ENCODE assay signal across 17 cellular contexts in the genomic region with DNA sequence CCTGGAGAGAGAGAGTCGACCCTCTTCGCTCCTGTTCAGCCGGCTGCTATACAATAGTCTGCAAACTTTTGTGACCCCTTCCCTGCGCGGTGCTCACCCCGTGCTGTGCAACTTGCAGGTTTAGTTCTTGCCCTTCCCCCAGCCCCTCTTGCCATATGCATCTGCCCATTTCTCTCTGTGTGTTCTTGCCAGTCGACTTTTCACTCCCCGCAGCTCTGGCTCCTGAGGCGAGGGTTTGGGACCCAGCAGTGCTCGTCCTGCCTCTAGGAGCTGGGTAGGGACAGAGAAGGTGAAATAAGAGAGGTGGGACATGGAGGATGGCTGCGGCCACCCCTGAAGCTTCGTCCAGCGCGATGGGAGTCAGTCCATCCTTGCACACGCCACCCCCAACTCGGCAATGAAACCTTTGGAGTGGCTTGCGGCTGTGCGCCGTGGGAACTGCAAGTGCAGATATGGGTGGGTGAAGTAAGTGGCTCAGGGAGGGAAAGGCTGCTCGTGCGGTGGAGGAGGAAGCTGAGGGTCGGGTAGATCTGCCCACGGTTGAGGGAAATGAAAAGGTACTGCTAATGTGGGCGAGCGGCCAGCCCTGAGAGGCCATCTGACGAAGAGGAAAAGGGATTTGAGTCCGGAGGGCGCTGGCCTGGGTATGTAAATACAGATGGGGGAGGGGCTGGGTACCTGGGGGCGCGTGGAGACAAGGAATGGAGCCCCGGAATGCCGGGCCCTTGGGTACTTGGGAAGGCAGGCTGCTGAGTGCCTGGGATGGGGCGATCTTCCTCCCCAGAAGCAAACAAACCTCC. TPM values are rescaled to one million over a fixed set of nuclear protein-coding genes. Genes with fewer than 3 reads are reported as not detected.
DNase-seq lines count a peak whose midpoint lies in the region; ATAC-seq and TF ChIP-seq lines count a peak whose summit lies in the region.
"Had no signal": no experiment of that assay in that cellular context is flagged by ENCODE, and none has a peak within 500 bp of the region (broad histone marks: within the 10 kb centered on the region; RNA-seq: fewer than 3 reads in every experiment).

No MANE protein-coding gene starts in this region.

- peaks cover 17% of the 10 kb centered on the region for H3K4me1 ChIP-seq in iPS-18a (ENCODE audit: control insufficient read depth, low read depth, low read length)
- no peaks in the 10 kb centered on the region for H3K4me1 ChIP-seq in PC-3 (ENCODE audit: insufficient read depth, low read length)
- H3K4me1 ChIP-seq: HAP-1 had no signal

- H2AFZ ChIP-seq in PC-3 (ENCODE audit: low read length): no peak overlapping the region

- H3K4me3 ChIP-seq in WERI-Rb-1 (ENCODE audit: low read depth, low read length) (peak overlapping the region; percentile 46), iPS-18a (ENCODE audit: low read length) (peak overlapping the region; percentile 86), PC-3 (ENCODE audit: low read length) (no peak overlapping the region)
- H3K4me3 ChIP-seq: HAP-1 had no signal

- DNase-seq in GM13976 (ENCODE audit: low spot score) (peak; percentile 10), WERI-Rb-1 (no peak), retina (peak; percentile 71), PC-3 (no peak)
- no peak for DNase-seq in activated naive CD4-positive, alpha-beta T cell treated with anti-CD3 and anti-CD28 coated beads, Interleukin-2, amount 50 U/mL, for 16 hours
- DNase-seq: aorta; NCI-H1092 treated with DMSO at 0.1 percent for 48 hours; occipital lobe; Right ventricle myocardium superior; stimulated activated CD4-positive, alpha-beta T cell treated with anti-CD3 and anti-CD28 coated beads, Interleukin-2, amount 100 ng/mL, for 48 hours; stimulated activated naive CD8-positive, alpha-beta T cell treated with anti-CD3 and anti-CD28 coated beads, Interleukin-15, amount 100 ng/mL, for 72 hours had no signal

- POLR2A ChIA-PET in PC-3 (lab: Charles Lee; ENCODE audit: unreplicated experiment): no interaction called here

- H3K9me3 ChIP-seq in WERI-Rb-1 (ENCODE audit: severe bottlenecking): no peaks in the 10 kb centered on the region
- no peaks in the 10 kb centered on the region for H3K9me3 ChIP-seq in iPS-18a (ENCODE audit: control insufficient read depth, low read depth, low read length)
- peaks cover 19% of the 10 kb centered on the region for H3K9me3 ChIP-seq in PC-3 (ENCODE audit: low read length)
- H3K9me3 ChIP-seq: HAP-1 had no signal

- BruUV-seq in PC-3 (replicated peaks; lab: Mats Ljungman, UMichigan): no TSS peak

- no peak overlapping the region for H3K9ac ChIP-seq in iPS-18a (ENCODE audit: low read length)
- no peak overlapping the region for H3K9ac ChIP-seq in PC-3 (ENCODE audit: low read length)

- H3K27ac ChIP-seq in WERI-Rb-1 (no peak overlapping the region), iPS-18a (ENCODE audit: low read length) (no peak overlapping the region), PC-3 (ENCODE audit: low read length) (no peak overlapping the region)
- H3K27ac ChIP-seq: VCaP had no signal

- H3K79me2 ChIP-seq in PC-3 (ENCODE audit: low read length): no peaks in the 10 kb centered on the region

- H4K20me1 ChIP-seq in PC-3 (ENCODE audit: low read length): no peaks in the 10 kb centered on the region

- no peaks in the 10 kb centered on the region for H3F3A ChIP-seq in PC-3 (ENCODE audit: low read length, unreplicated experiment)

- no peaks in the 10 kb centered on the region for H3K36me3 ChIP-seq in WERI-Rb-1
- no peaks in the 10 kb centered on the region for H3K36me3 ChIP-seq in iPS-18a (ENCODE audit: control insufficient read depth, low read depth, low read length)
- no peaks in the 10 kb centered on the region for H3K36me3 ChIP-seq in PC-3 (ENCODE audit: low read depth, low read length)
- H3K36me3 ChIP-seq: HAP-1 had no signal

- H3K27me3 ChIP-seq in WERI-Rb-1 (ENCODE audit: insufficient read depth, low read depth, severe bottlenecking) (peaks cover 43% of the 10 kb centered on the region), iPS-18a (ENCODE audit: control insufficient read depth, insufficient read depth, low read length) (peaks cover 76% of the 10 kb centered on the region), PC-3 (ENCODE audit: low read length) (peaks cover 4% of the 10 kb centered on the region; the same call in 1 of the 2 replicates)

- intact Hi-C loops in PC-3 (cut with micrococcal nuclease): no loop called here

- no peak for ATAC-seq in PC-3
- ATAC-seq in GM18519 (IDR thresholded peaks at IDR 0.05; ENCODE audit: low FRiP score, unreplicated experiment): no peak
- no peak for ATAC-seq in GM18858 (IDR thresholded peaks at IDR 0.05; ENCODE audit: unreplicated experiment)

- CTCF ChIA-PET in PC-3 (lab: Charles Lee): no interaction called here

- H3K9me2 ChIP-seq in PC-3 (replicated peaks; ENCODE audit: low read length): no peaks in the 10 kb centered on the region

- in situ Hi-C loops in GM13976 (cut with MboI; ENCODE audit: low sequenced_read_pairs, unreplicated experiment): no loop called here

- no peak for TF ChIP-seq CTCF in GM13976 (IDR thresholded peaks at IDR 0.05; ENCODE audit: borderline replicate concordance, control extremely low read depth, extremely low read depth, insufficient read depth, missing control alignments)
- no peak for TF ChIP-seq CTCF in WERI-Rb-1 (IDR thresholded peaks at IDR 0.05; ENCODE audit: low read depth, low read length)
- TF ChIP-seq CTCF in PC-3 (conservative IDR thresholded peaks at IDR 0.05; ENCODE audit: low read depth, low read length): no peak

- no peak overlapping the region for H3K4me2 ChIP-seq in PC-3 (ENCODE audit: low read length)

RNA-seq across cellular contexts. Expression of a gene that starts 1.0 kb away (rescaled TPM):
- not detected in 2 replicates for total RNA-seq in PC-3 (2014; rRNA removed)
- total RNA-seq: HT-29 had no signal

Comparison
In these comparisons a context has a peak if more than half of its experiments do, and no peak if none do; other contexts are left out.
1. DNase-seq: peak in GM13976 (single experiment) and retina (single experiment); none in WERI-Rb-1 (single experiment), PC-3 (single experiment) and activated naive CD4-positive, alpha-beta T cell treated with anti-CD3 and anti-CD28 coated beads, Interleukin-2, amount 50 U/mL, for 16 hours (single experiment).